In the genomic region with DNA sequence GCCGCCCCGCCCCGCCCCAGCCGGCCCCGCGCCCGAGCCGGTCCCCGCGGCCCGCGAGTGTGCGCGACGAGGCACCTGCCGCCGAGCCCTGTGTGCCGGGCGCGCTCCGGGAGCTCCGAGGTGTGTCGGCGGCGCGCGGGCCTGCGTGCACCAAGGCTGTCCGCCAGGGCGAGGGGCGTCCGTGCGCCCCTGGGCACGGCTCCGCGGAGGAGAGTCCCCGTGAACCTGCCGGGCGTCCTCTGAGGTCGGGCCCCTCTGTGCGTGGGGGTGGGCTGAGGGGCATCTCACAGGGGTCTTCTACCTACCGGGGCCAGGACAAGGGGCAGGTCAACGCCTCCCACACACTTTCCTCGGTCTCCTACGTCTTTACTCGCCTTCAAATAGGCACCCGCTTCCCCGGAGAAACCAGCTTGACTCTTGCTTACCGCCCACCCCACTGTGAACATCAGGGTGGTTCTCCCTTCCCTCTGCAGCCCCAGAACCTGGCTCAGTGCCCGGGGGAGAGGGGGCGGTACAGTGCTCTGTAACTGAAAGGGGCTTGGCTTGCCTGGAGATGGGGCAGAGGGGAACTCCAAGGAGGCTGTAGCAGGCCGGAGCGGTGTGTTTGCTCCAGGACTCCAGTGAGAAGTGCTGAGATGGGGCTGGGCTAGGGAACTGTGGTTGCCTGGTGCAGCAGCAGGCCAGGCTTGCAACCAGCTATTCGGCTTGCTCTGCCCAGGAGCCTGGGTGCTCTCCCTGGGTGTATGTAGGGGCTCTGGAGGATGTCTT, we compare ENCODE assay signal across 8 cellular contexts. TPM values are rescaled to one million over a fixed set of nuclear protein-coding genes. Genes with fewer than 3 reads are reported as not detected.
DNase-seq lines count a peak whose midpoint lies in the region; ATAC-seq and TF ChIP-seq lines count a peak whose summit lies in the region.

Gene SAMD10 (minus strand): TSS at position 94 of the 768 bp plus-strand sequence. CDS start 175 bp downstream, outside the sequence.

- H3K27ac Mint-ChIP-seq in naive thymus-derived CD8-positive, alpha-beta T cell, result peak within 1 kb of the TSS; percentile 94 to 98 (median 96)

- peak; percentile 26 for ATAC-seq in HG02970 (IDR thresholded peaks at IDR 0.05; ENCODE audit: low FRiP score, unreplicated experiment)
- peak; percentile 55 to 68 for ATAC-seq in naive thymus-derived CD8-positive, alpha-beta T cell

- peaks cover 0 to 42% (median 10%) of the 10 kb centered on the region in 3 donors for H3K36me3 Mint-ChIP-seq in naive thymus-derived CD8-positive, alpha-beta T cell

- DNase-seq in GM06990 (ENCODE audit: extremely low read depth, insufficient read length), result peak; percentile 82
- DNase-seq in NCI-H69 (lab: John Stamatoyannopoulos, UW), result peak; percentile 79
- peak; percentile 96 for DNase-seq in activated CD8-positive, alpha-beta memory T cell treated with anti-CD3 and anti-CD28 coated beads for 24 hours
- peak; percentile 61 to 90 (median 80) for DNase-seq in naive thymus-derived CD8-positive, alpha-beta T cell
- DNase-seq in medulla oblongata (ENCODE audit: extremely low spot score), result no peak

- POLR2A ChIA-PET in naive thymus-derived CD8-positive, alpha-beta T cell (lab: Charles Lee), result interaction anchor here (0.6 to 4.0 kb wide), 31 partner anchors 10 to 459 kb away, joined by 3 to 67 read pairs (median 6); partner anchors contain the start of genes ARFRP1, C20orf204, GMEB2 and LIME1

- H3K4me3 ChIP-seq in GM06990 (replicated peaks; ENCODE audit: low read depth, low read length) (peak within 1 kb of the TSS; percentile 83), endocrine pancreas (ENCODE audit: control insufficient read depth, insufficient read depth, low read length) (no peak within 1 kb of the TSS), stomach smooth muscle (ENCODE audit: low read length in 2 of 2) (peak within 1 kb of the TSS; percentile 69 to 98)

- H3K4me1 ChIP-seq in endocrine pancreas (ENCODE audit: control insufficient read depth, insufficient read depth, low read length) (peaks cover 4% of the 10 kb centered on the region), stomach smooth muscle (ENCODE audit: control insufficient read depth, insufficient read depth, low read length) (peaks cover 39% of the 10 kb centered on the region)

- no peaks in the 10 kb centered on the region for H3K27me3 Mint-ChIP-seq in naive thymus-derived CD8-positive, alpha-beta T cell

- H3K9me3 Mint-ChIP-seq in naive thymus-derived CD8-positive, alpha-beta T cell, result no peaks in the 10 kb centered on the region

- H3K4me3 Mint-ChIP-seq in naive thymus-derived CD8-positive, alpha-beta T cell, result peak within 1 kb of the TSS; percentile 84 to 98 (median 96)

- H3K27me3 ChIP-seq in GM06990 (replicated peaks; ENCODE audit: control insufficient read depth, insufficient read depth, low read length) (no peaks in the 10 kb centered on the region), endocrine pancreas (ENCODE audit: control insufficient read depth, insufficient read depth, low read length) (no peaks in the 10 kb centered on the region), stomach smooth muscle (ENCODE audit: control insufficient read depth in 1 of 2, insufficient read depth in 2 of 2, low read length in 2 of 2) (no peaks in the 10 kb centered on the region)

- no peak for TF ChIP-seq CTCF in GM06990 (IDR thresholded peaks at IDR 0.05; ENCODE audit: insufficient read depth, low read length, poor library complexity, severe bottlenecking)

- H3K27ac ChIP-seq in stomach smooth muscle (ENCODE audit: low read length), result peak within 1 kb of the TSS; percentile 76

- H3K9ac ChIP-seq in endocrine pancreas (ENCODE audit: control insufficient read depth, insufficient read depth, low read length), result peak within 1 kb of the TSS; percentile 77
- peak within 1 kb of the TSS; percentile 47 to 53 for H3K9ac ChIP-seq in stomach smooth muscle (ENCODE audit: low read length in 2 of 2)

- H3K36me3 ChIP-seq in GM06990 (ENCODE audit: control insufficient read depth, insufficient read depth, low read length) (peaks cover 18% of the 10 kb centered on the region), endocrine pancreas (ENCODE audit: control insufficient read depth, insufficient read depth, low read length) (no peaks in the 10 kb centered on the region), stomach smooth muscle (ENCODE audit: control insufficient read depth in 2 of 2, insufficient read depth in 2 of 2, low read length in 2 of 2) (peaks cover 8% of the 10 kb centered on the region in 2 donors)

- H3K9me3 ChIP-seq in endocrine pancreas (ENCODE audit: control insufficient read depth, low read length), result no peaks in the 10 kb centered on the region
- no peaks in the 10 kb centered on the region for H3K9me3 ChIP-seq in stomach smooth muscle (ENCODE audit: control insufficient read depth in 2 of 2, low read length in 2 of 2)

- H3K4me1 Mint-ChIP-seq in naive thymus-derived CD8-positive, alpha-beta T cell, result peaks cover 43 to 69% (median 67%) of the 10 kb centered on the region in 4 donors

RNA-seq across cellular contexts. Expression of gene SAMD10, which starts in this region (rescaled TPM):
- total RNA-seq in naive thymus-derived CD8-positive, alpha-beta T cell, result 1 to 10 TPM; 7.7 to 9.3 TPM
- polyA plus RNA-seq in naive thymus-derived CD8-positive, alpha-beta T cell, result 10 to 100 TPM in 1 of 3 donors, 1 to 10 TPM in 2; 7.4 to 15.4 (median 8.9) TPM
